In the genomic region with DNA sequence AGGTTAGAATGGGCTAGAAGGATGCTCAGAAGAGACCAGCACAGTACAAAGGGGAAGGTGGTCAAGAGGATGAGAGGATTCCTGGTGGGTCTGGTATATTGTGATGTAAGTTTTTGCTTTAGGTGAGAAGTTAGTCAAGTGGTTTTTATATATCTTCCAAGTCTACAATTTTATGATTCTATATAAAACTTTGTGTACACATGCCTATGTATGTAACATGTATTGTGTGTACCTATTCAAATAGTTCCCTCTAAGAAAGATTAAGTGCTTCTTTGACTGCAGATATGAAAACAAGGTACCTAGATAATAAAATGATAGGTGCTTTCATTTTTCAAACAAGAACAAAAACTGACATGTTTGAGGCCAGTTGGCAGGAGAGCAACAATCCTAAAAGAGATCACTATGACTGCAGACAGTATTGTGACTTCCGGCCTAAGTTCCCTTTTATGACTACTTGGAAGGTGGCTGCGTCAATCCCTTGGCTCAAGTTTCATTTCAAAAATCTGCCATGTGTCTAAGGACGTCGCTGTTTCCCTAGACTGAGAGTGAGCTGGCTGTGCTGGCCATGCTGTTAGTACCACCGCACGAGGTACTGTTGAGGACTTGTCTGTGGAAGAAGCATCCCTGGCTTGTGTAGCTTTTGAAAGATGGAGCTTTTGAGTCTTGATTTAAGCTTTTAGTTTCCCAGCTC, we compare ENCODE assay signal across 8 cellular contexts.
DNase-seq lines count a peak whose midpoint lies in the region; ATAC-seq, FAIRE-seq and TF ChIP-seq lines count a peak whose summit lies in the region.

No MANE protein-coding gene starts in this region.

- no TSS peak for BruUV-seq in GM12878 (replicated peaks; lab: Mats Ljungman, UMichigan)

- no peaks in the 10 kb centered on the region for H3K9me3 ChIP-seq in GM12878 (replicated peaks; ENCODE audit: control insufficient read depth, insufficient read depth, low read length)

- no peak overlapping the region for H3K4me2 ChIP-seq in GM12878 (ENCODE audit: control insufficient read depth, insufficient read depth)

- TF ChIP-seq POLR2A in GM12878 (IDR thresholded peaks at IDR 0.05; ENCODE audit: low read depth, low read length), result no peak

- peaks cover 9% of the 10 kb centered on the region for H3K36me3 Mint-ChIP-seq in progenitor cell of endocrine pancreas (ENCODE audit: insufficient read depth)

- 34% methylated on average over 6 of the region's 6 CpGs for WGBS in GM12878 (ENCODE audit: insufficient coverage, insufficient replicate concordance, low lambda C conversion rate, missing lambda C conversion rate)

- no peaks in the 10 kb centered on the region for H3K27me3 ChIP-seq in GM12878 (replicated peaks in 1 of 2; ENCODE audit: control insufficient read depth in 2 of 2, insufficient read depth in 2 of 2, low read length in 1 of 2)

- no peak for FAIRE-seq in GM12878 (lab: Jason Lieb, UNC)

- DNase-seq in AML-193 (lab: John Stamatoyannopoulos, UW) (peak; percentile 70 to 76), GM12878 (ENCODE audit: low read depth, low spot score) (no peak), progenitor cell of endocrine pancreas (ENCODE audit: low spot score, unreplicated experiment) (no peak), activated gamma-delta T cell treated with Interleukin-2 at 50 U/mL for 16 hours (no peak)
- no peak for DNase-seq in activated CD4-positive, alpha-beta T cell treated with anti-CD3 and anti-CD28 coated beads for 1 hour

- TF ChIP-seq RAD21 in GM12878 (IDR thresholded peaks at IDR 0.05; ENCODE audit: insufficient read depth, low read depth, low read length), result no peak

- RAD21 ChIA-PET in GM12878 (lab: Charles Lee; ENCODE audit: unreplicated experiment), result no interaction called here

- H3K4me1 ChIP-seq in GM12878 (ENCODE audit: control insufficient read depth, insufficient read depth, low read length), result no peaks in the 10 kb centered on the region

- no peak overlapping the region for H3K27ac ChIP-seq in GM12878 (ENCODE audit: control insufficient read depth, insufficient read depth)

- in situ Hi-C loops in GM12878 (cut with MboI), result no loop called here

- TF ChIP-seq CTCF in GM12878 (IDR thresholded peaks at IDR 0.05 in 2 of 3, conservative IDR thresholded peaks at IDR 0.05 in 1 of 3; ENCODE audit: control insufficient read depth in 2 of 3, extremely low read depth in 1 of 3, insufficient read depth in 1 of 3, low read depth in 3 of 3, low read length in 3 of 3) (no peak), progenitor cell of endocrine pancreas (IDR thresholded peaks at IDR 0.05; ENCODE audit: unreplicated experiment) (no peak)

- no peak overlapping the region for H3K4me3 Mint-ChIP-seq in progenitor cell of endocrine pancreas (ENCODE audit: low read depth)

- peak overlapping the region; percentile 62 for H3K27ac Mint-ChIP-seq in progenitor cell of endocrine pancreas

- no peaks in the 10 kb centered on the region for H3K36me3 ChIP-seq in GM12878 (ENCODE audit: control insufficient read depth in 2 of 2, insufficient read depth in 2 of 2, low read length in 1 of 2)

- peak; percentile 91 for ATAC-seq in GM19351 (IDR thresholded peaks at IDR 0.05; ENCODE audit: unreplicated experiment)
- peak; percentile 84 for ATAC-seq in HG03457 (IDR thresholded peaks at IDR 0.05; ENCODE audit: unreplicated experiment)
- ATAC-seq in GM12878, result peak; percentile 97
- no peak for ATAC-seq in esophagus mucosa

- H3K9me3 Mint-ChIP-seq in progenitor cell of endocrine pancreas (ENCODE audit: low read depth), result no peaks in the 10 kb centered on the region

- H2AFZ ChIP-seq in GM12878 (ENCODE audit: control insufficient read depth, low read depth, low read length), result no peak overlapping the region

- no peak overlapping the region for H3K9ac ChIP-seq in GM12878 (ENCODE audit: control insufficient read depth, insufficient read depth, low read length)

- no peaks in the 10 kb centered on the region for H3K27me3 Mint-ChIP-seq in progenitor cell of endocrine pancreas

- POLR2A ChIA-PET in GM12878 (lab: Charles Lee), result no interaction called here

- intact Hi-C loops in GM12878 (cut with micrococcal nuclease; ENCODE audit: unreplicated experiment), result no loop called here

- TF ChIP-seq EP300 in GM12878 (IDR thresholded peaks at IDR 0.05; ENCODE audit: borderline replicate concordance in 1 of 2, control insufficient read depth in 1 of 2, low read depth in 2 of 2, low read length in 2 of 2), result no peak

- H3K4me1 Mint-ChIP-seq in progenitor cell of endocrine pancreas (ENCODE audit: low read depth), result peaks cover 3% of the 10 kb centered on the region

- no peaks in the 10 kb centered on the region for H4K20me1 ChIP-seq in GM12878 (ENCODE audit: control insufficient read depth, insufficient read depth)

- H3K4me3 ChIP-seq in GM12878, result no peak overlapping the region

- no peaks in the 10 kb centered on the region for H3K79me2 ChIP-seq in GM12878 (ENCODE audit: control insufficient read depth, insufficient read depth, low read length)

- CTCF ChIA-PET in GM12878 (lab: Yijun Ruan, JAX), result interaction anchor here (0.7 to 1.3 kb wide), 4 partner anchors 19 to 184 kb away, joined by 3 to 4 read pairs (median 3); no protein-coding TSS in a partner anchor

- SMC1A ChIA-PET in GM12878 (lab: Charles Lee; ENCODE audit: uncharacterized antibody, unreplicated experiment), result interaction anchor here (0.9 to 1.5 kb wide), 3 partner anchors 10 to 54 kb away, joined by 3 to 6 read pairs (median 3); no protein-coding TSS in a partner anchor

TF ChIP-seq in GM12878, 131 proteins besides CTCF, POLR2A, EP300 and RAD21 (continues in another document):
- TF ChIP-seq, protein P1, sequence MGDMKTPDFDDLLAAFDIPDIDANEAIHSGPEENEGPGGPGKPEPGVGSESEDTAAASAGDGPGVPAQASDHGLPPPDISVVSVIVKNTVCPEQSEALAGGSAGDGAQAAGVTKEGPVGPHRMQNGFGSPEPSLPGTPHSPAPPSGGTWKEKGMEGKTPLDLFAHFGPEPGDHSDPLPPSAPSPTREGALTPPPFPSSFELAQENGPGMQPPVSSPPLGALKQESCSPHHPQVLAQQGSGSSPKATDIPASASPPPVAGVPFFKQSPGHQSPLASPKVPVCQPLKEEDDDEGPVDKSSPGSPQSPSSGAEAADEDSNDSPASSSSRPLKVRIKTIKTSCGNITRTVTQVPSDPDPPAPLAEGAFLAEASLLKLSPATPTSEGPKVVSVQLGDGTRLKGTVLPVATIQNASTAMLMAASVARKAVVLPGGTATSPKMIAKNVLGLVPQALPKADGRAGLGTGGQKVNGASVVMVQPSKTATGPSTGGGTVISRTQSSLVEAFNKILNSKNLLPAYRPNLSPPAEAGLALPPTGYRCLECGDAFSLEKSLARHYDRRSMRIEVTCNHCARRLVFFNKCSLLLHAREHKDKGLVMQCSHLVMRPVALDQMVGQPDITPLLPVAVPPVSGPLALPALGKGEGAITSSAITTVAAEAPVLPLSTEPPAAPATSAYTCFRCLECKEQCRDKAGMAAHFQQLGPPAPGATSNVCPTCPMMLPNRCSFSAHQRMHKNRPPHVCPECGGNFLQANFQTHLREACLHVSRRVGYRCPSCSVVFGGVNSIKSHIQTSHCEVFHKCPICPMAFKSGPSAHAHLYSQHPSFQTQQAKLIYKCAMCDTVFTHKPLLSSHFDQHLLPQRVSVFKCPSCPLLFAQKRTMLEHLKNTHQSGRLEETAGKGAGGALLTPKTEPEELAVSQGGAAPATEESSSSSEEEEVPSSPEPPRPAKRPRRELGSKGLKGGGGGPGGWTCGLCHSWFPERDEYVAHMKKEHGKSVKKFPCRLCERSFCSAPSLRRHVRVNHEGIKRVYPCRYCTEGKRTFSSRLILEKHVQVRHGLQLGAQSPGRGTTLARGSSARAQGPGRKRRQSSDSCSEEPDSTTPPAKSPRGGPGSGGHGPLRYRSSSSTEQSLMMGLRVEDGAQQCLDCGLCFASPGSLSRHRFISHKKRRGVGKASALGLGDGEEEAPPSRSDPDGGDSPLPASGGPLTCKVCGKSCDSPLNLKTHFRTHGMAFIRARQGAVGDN (IDR thresholded peaks at IDR 0.05), result peak; percentile 72
- TF ChIP-seq, protein P2, sequence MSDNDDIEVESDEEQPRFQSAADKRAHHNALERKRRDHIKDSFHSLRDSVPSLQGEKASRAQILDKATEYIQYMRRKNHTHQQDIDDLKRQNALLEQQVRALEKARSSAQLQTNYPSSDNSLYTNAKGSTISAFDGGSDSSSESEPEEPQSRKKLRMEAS (IDR thresholded peaks at IDR 0.05; ENCODE audit: low read depth, low read length), result peak; percentile 47; the same call in 1 of the 2 replicates
- no peak for TF ChIP-seq BRCA1 (IDR thresholded peaks at IDR 0.05; ENCODE audit: low read depth, low read length)
- TF ChIP-seq, protein P3, sequence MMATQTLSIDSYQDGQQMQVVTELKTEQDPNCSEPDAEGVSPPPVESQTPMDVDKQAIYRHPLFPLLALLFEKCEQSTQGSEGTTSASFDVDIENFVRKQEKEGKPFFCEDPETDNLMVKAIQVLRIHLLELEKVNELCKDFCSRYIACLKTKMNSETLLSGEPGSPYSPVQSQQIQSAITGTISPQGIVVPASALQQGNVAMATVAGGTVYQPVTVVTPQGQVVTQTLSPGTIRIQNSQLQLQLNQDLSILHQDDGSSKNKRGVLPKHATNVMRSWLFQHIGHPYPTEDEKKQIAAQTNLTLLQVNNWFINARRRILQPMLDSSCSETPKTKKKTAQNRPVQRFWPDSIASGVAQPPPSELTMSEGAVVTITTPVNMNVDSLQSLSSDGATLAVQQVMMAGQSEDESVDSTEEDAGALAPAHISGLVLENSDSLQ (IDR thresholded peaks at IDR 0.05), result peak; percentile 27; the same call in 1 of the 2 replicates
- TF ChIP-seq, protein P4, sequence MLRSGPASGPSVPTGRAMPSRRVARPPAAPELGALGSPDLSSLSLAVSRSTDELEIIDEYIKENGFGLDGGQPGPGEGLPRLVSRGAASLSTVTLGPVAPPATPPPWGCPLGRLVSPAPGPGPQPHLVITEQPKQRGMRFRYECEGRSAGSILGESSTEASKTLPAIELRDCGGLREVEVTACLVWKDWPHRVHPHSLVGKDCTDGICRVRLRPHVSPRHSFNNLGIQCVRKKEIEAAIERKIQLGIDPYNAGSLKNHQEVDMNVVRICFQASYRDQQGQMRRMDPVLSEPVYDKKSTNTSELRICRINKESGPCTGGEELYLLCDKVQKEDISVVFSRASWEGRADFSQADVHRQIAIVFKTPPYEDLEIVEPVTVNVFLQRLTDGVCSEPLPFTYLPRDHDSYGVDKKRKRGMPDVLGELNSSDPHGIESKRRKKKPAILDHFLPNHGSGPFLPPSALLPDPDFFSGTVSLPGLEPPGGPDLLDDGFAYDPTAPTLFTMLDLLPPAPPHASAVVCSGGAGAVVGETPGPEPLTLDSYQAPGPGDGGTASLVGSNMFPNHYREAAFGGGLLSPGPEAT (IDR thresholded peaks at IDR 0.05; ENCODE audit: low read depth), result no peak

Comparison
In these comparisons a context has a peak if more than half of its experiments do, and no peak if none do; other contexts are left out.
1. DNase-seq: peak in AML-193 (2 of 2); none in GM12878 (single experiment), progenitor cell of endocrine pancreas (single experiment), activated gamma-delta T cell treated with Interleukin-2 at 50 U/mL for 16 hours (single experiment) and activated CD4-positive, alpha-beta T cell treated with anti-CD3 and anti-CD28 coated beads for 1 hour (single experiment).